In the genomic region with DNA sequence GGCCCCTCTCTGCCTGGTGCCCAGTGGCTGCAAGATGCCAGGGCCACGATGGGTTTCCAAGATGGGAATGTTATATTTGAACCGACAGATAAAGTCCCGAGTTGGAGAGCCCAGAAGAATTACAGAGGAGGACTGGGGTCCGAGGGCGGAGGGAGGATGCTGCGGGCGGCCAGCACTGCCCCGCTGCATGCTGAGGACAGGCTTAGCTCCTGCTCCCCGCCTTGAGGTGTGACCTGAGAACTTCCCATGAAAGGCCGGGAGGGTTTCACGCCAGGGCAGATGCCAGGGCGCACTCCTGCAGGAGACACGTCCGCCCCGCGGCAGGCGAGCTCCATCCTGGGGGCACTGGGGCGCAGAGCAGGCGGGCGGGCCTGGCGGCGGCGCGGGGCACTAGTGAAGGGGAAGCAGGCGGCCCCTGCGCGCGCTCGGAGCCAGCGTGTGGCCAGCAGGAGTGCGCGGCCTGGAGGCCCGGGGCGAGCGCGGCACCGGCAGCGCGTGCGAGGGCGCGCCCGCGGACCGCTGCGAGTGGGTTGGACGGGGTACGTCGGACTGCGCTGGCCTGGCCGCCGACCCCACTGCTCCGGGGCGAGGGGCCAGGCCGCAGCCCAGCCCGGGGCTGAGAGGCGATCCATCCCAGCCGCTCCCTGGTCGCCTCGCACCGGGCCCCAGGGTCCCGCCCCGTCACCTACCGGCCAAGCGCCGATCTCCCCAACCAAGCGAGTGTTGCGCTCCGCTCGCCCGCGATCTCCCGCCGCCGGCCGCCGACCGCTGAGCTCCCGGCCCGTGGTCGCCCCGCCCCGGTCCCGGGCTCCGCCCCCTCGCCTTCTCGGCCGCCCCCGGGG, we compare ENCODE assay signal across 8 cellular contexts. TPM values are rescaled to one million over a fixed set of nuclear protein-coding genes. Genes with fewer than 3 reads are reported as not detected.
A peak's percentile ranks its signal among the peaks of the same experiment; 100 is the strongest.
DNase-seq lines count a peak whose midpoint lies in the region; ATAC-seq, FAIRE-seq and TF ChIP-seq lines count a peak whose summit lies in the region.

A gene (minus strand): TSS at position 750 of the 842 bp plus-strand sequence. CDS start 26,275 bp downstream, outside the sequence.

- H3K9ac ChIP-seq in SK-N-MC (ENCODE audit: insufficient read length), result peak within 1 kb of the TSS; percentile 82

- no peaks in the 10 kb centered on the region for H3K27me3 ChIP-seq in pancreas

- H3K9me3 ChIP-seq in SK-N-MC (ENCODE audit: low read depth, low read length) (no peaks in the 10 kb centered on the region), pancreas (no peaks in the 10 kb centered on the region)

- peak within 1 kb of the TSS; percentile 94 for H3K4me3 Mint-ChIP-seq in activated naive CD8-positive, alpha-beta T cell treated with anti-CD3 and anti-CD28 coated beads for 36 hours

- H3K4me1 Mint-ChIP-seq in activated naive CD8-positive, alpha-beta T cell treated with anti-CD3 and anti-CD28 coated beads for 36 hours, result peaks cover 69% of the 10 kb centered on the region

- ATAC-seq in GM19372 (IDR thresholded peaks at IDR 0.05; ENCODE audit: low read depth, unreplicated experiment) (peak; percentile 16), Right ventricle myocardium superior (ENCODE audit: poor library complexity) (peak; percentile 53), pancreas (peak; percentile 17 to 55 (median 32))

- no peak for TF ChIP-seq CTCF in pancreas (IDR thresholded peaks at IDR 0.05)

- peak within 1 kb of the TSS; percentile 95 for H3K27ac Mint-ChIP-seq in activated naive CD8-positive, alpha-beta T cell treated with anti-CD3 and anti-CD28 coated beads for 36 hours

- peaks cover 3% of the 10 kb centered on the region for H3K27me3 Mint-ChIP-seq in activated naive CD8-positive, alpha-beta T cell treated with anti-CD3 and anti-CD28 coated beads for 36 hours

- intact Hi-C loops in Right ventricle myocardium superior (cut with DNase I), result loop anchor here (5.0 kb wide), 2 partner anchors 34 to 51 kb away; no protein-coding TSS in a partner anchor
- intact Hi-C loops in pancreas (cut with DNase I), result loop anchor here in 1 of 3 donors (5.0 kb wide), 1 partner anchor 39 kb away; no protein-coding TSS in a partner anchor

- H3K36me3 ChIP-seq in SK-N-MC (ENCODE audit: insufficient read depth, low read length), result no peaks in the 10 kb centered on the region
- H3K36me3 ChIP-seq in pancreas, result no peaks in the 10 kb centered on the region

- peak within 1 kb of the TSS; percentile 92 for H3K4me3 ChIP-seq in SK-N-MC
- peak within 1 kb of the TSS; percentile 73 to 91 (median 80) for H3K4me3 ChIP-seq in pancreas

- no peak for FAIRE-seq in pancreas (lab: Jason Lieb, UNC)

- DNase-seq in CD1c-positive myeloid dendritic cell (ENCODE audit: extremely low spot score), result peak; percentile 89
- DNase-seq in HT1080 (ENCODE audit: low read depth), result no peak
- no peak for DNase-seq in SK-N-MC (ENCODE audit: low read depth, low spot score)
- peak; percentile 82 for DNase-seq in activated naive CD8-positive, alpha-beta T cell treated with anti-CD3 and anti-CD28 coated beads for 36 hours
- peak; percentile 86 for DNase-seq in Right ventricle myocardium superior
- DNase-seq in pancreas, result peak; percentile 70 to 91 (median 80)
- no peak for DNase-seq in COLO829 (ENCODE audit: low spot score)

- peaks cover 29 to 46% (median 35%) of the 10 kb centered on the region in 3 donors for H3K4me1 ChIP-seq in pancreas

- 0 to 1% methylated on average over 60 to 89 of the region's 89 CpGs for WGBS in pancreas, 2 donors

- peaks cover 34% of the 10 kb centered on the region for H3K36me3 Mint-ChIP-seq in activated naive CD8-positive, alpha-beta T cell treated with anti-CD3 and anti-CD28 coated beads for 36 hours

- H3K9me3 Mint-ChIP-seq in activated naive CD8-positive, alpha-beta T cell treated with anti-CD3 and anti-CD28 coated beads for 36 hours, result no peaks in the 10 kb centered on the region

- H3K27ac ChIP-seq in SK-N-MC (no peak within 1 kb of the TSS), pancreas (peak within 1 kb of the TSS; percentile 90 to 95 (median 94))

RNA-seq across cellular contexts. Expression of the gene that starts here (rescaled TPM):
- 13.0 and 13.2 TPM in 2 replicates for total RNA-seq in HT1080 (2014; rRNA removed; shearing (Covaris generic))
- 22.7 and 24.4 TPM in 2 replicates for polyA plus RNA-seq in HT1080 (2015; cell fraction: cytosol; rRNA removed)
- polyA plus RNA-seq in HT1080 (2015; cell fraction: nucleus; rRNA removed), result 72.7 and 80.6 TPM in 2 replicates
- total RNA-seq in activated naive CD8-positive, alpha-beta T cell treated with anti-CD3 and anti-CD28 coated beads for 36 hours, result 10 to 100 TPM; 27.1 to 28.3 TPM
- total RNA-seq in Right ventricle myocardium superior, result 12.2 TPM
- total RNA-seq in pancreas, result 10 to 100 TPM in 1 of 6 donors, 1 to 10 TPM in 5; 6.1 to 16.4 (median 7.3) TPM
- 10 to 100 TPM; 13.2 to 16.2 TPM for polyA plus RNA-seq in pancreas

Comparison
In these comparisons a context has a peak if more than half of its experiments do, and no peak if none do; other contexts are left out.
1. DNase-seq: peak in CD1c-positive myeloid dendritic cell (single experiment), activated naive CD8-positive, alpha-beta T cell treated with anti-CD3 and anti-CD28 coated beads for 36 hours (single experiment), Right ventricle myocardium superior (single experiment) and pancreas (6 of 6); none in HT1080 (single experiment), SK-N-MC (single experiment) and COLO829 (single experiment).
2. Peak in every context shown above with its lines, with median percentiles within 50 percentile points of each other: ATAC-seq.